Comparison of ENCODE assay signal across 32 cellular contexts in genomic region chr18:72993245-72993644, GRCh38.
"Had no signal": no experiment of that assay in that cellular context is flagged by ENCODE, and none has a peak within 500 bp of the region (broad histone marks: within the 10 kb centered on the region; RNA-seq: fewer than 3 reads in every experiment).

No MANE protein-coding gene starts in this region.

- H3K27ac Mint-ChIP-seq: activated CD4-positive, alpha-beta memory T cell treated with anti-CD3 and anti-CD28 coated beads, Interleukin-2, amount 10 ng/mL, durations not matched to agents 7 days and 5 days; activated CD4-positive, alpha-beta T cell treated with anti-CD3 and anti-CD28 coated beads, Interleukin-2, amount 10 ng/mL, durations not matched to agents 7 days and 5 days; activated naive CD8-positive, alpha-beta T cell; activated T-cell treated with anti-CD3 and anti-CD28 coated beads, Interleukin-2, amount 50 U/mL, for 24 hours; activated T-cell treated with anti-CD3 and anti-CD28 coated beads, Interleukin-2, amount 50 U/mL, for 72 hours; endodermal cell; WTC11 had no signal

- H3K27ac ChIP-seq: adrenal gland, body of pancreas, cardiac muscle cell, colonic mucosa, dorsolateral prefrontal cortex, esophagus muscularis mucosa, foreskin keratinocyte, gastrocnemius medialis, heart left ventricle had no signal

- H3K9me3 Mint-ChIP-seq: activated CD4-positive, alpha-beta T cell treated with anti-CD3 and anti-CD28 coated beads, Interleukin-2, amount 10 ng/mL, durations not matched to agents 7 days and 5 days; endodermal cell; WTC11 had no signal

- H3K4me1 ChIP-seq: adrenal gland, body of pancreas, colonic mucosa, esophagus muscularis mucosa, gastrocnemius medialis, heart left ventricle had no signal

- DNase-seq: activated CD4-positive, alpha-beta memory T cell treated with anti-CD3 and anti-CD28 coated beads, Interleukin-2, amount 10 ng/mL, durations not matched to agents 7 days and 5 days; activated CD4-positive, alpha-beta T cell treated with anti-CD3 and anti-CD28 coated beads for 1 hour; activated CD4-positive, alpha-beta T cell treated with anti-CD3 and anti-CD28 coated beads for 4 hours; activated CD4-positive, alpha-beta T cell treated with anti-CD3 and anti-CD28 coated beads, Interleukin-2, amount 10 ng/mL, durations not matched to agents 7 days and 5 days; activated CD4-positive, alpha-beta T cell treated with anti-CD3 and anti-CD28 coated beads, Interleukin-2, amount 50 U/mL, for 4 hours; activated CD8-positive, alpha-beta memory T cell treated with anti-CD3 and anti-CD28 coated beads, Interleukin-2, amount 50 U/mL, for 48 hours; activated gamma-delta T cell; activated naive CD4-positive, alpha-beta T cell; activated naive CD4-positive, alpha-beta T cell treated with anti-CD3 and anti-CD28 coated beads, Interleukin-2, amount 50 U/mL, for 16 hours; activated T-cell treated with anti-CD3 and anti-CD28 coated beads for 4 hours; activated T-cell treated with anti-CD3 and anti-CD28 coated beads, Interleukin-2, amount 50 U/mL, for 24 hours; activated T-cell treated with anti-CD3 and anti-CD28 coated beads, Interleukin-2, amount 50 U/mL, for 72 hours; adrenal gland; amygdala; aorta; body of pancreas; central memory CD4-positive, alpha-beta T cell; cerebellar nuclear complex; colonic mucosa; dorsolateral prefrontal cortex; effector memory CD4-positive, alpha-beta T cell; endodermal cell; erythroblast; foreskin keratinocyte; gastrocnemius medialis; glutamatergic neuron; heart left ventricle; T-helper 2 cell had no signal

- H3K36me3 Mint-ChIP-seq: activated naive CD8-positive, alpha-beta T cell; WTC11 had no signal

- H3K9me3 ChIP-seq: adrenal gland, body of pancreas, colonic mucosa, esophagus muscularis mucosa, gastrocnemius medialis had no signal

- H3K36me3 ChIP-seq: adrenal gland, cardiac muscle cell, colonic mucosa, esophagus muscularis mucosa, gastrocnemius medialis, heart left ventricle had no signal

- H3K27me3 ChIP-seq: adrenal gland, body of pancreas, cardiac muscle cell, colonic mucosa, dorsolateral prefrontal cortex, esophagus muscularis mucosa, foreskin keratinocyte, gastrocnemius medialis, heart left ventricle had no signal

- H3K4me3 Mint-ChIP-seq: activated CD4-positive, alpha-beta memory T cell treated with anti-CD3 and anti-CD28 coated beads, Interleukin-2, amount 10 ng/mL, durations not matched to agents 7 days and 5 days; activated CD4-positive, alpha-beta T cell treated with anti-CD3 and anti-CD28 coated beads, Interleukin-2, amount 10 ng/mL, durations not matched to agents 7 days and 5 days; activated naive CD8-positive, alpha-beta T cell; activated T-cell treated with anti-CD3 and anti-CD28 coated beads, Interleukin-2, amount 50 U/mL, for 24 hours; activated T-cell treated with anti-CD3 and anti-CD28 coated beads, Interleukin-2, amount 50 U/mL, for 72 hours; endodermal cell; WTC11 had no signal

- H3K4me1 Mint-ChIP-seq: activated CD4-positive, alpha-beta memory T cell treated with anti-CD3 and anti-CD28 coated beads, Interleukin-2, amount 10 ng/mL, durations not matched to agents 7 days and 5 days; activated CD4-positive, alpha-beta T cell treated with anti-CD3 and anti-CD28 coated beads, Interleukin-2, amount 10 ng/mL, durations not matched to agents 7 days and 5 days; endodermal cell; WTC11 had no signal

- H3K4me3 ChIP-seq: adrenal gland, body of pancreas, cardiac muscle cell, colonic mucosa, dorsolateral prefrontal cortex, esophagus muscularis mucosa, gastrocnemius medialis, heart left ventricle had no signal

- H3K27me3 Mint-ChIP-seq: activated CD4-positive, alpha-beta memory T cell treated with anti-CD3 and anti-CD28 coated beads, Interleukin-2, amount 10 ng/mL, durations not matched to agents 7 days and 5 days; activated CD4-positive, alpha-beta T cell treated with anti-CD3 and anti-CD28 coated beads, Interleukin-2, amount 10 ng/mL, durations not matched to agents 7 days and 5 days; activated naive CD8-positive, alpha-beta T cell; activated T-cell treated with anti-CD3 and anti-CD28 coated beads, Interleukin-2, amount 50 U/mL, for 24 hours had no signal
